33 cellular contexts compared by ENCODE assay signal in genomic region chr12:90501412-90501811, GRCh38.
DNase-seq lines count a peak whose midpoint lies in the region; ATAC-seq, FAIRE-seq and TF ChIP-seq lines count a peak whose summit lies in the region.
"Had no signal": no experiment of that assay in that cellular context is flagged by ENCODE, and none has a peak within 500 bp of the region (broad histone marks: within the 10 kb centered on the region; RNA-seq: fewer than 3 reads in every experiment).

No MANE protein-coding gene starts in this region.

- no peak for DNase-seq in HepG2 (ENCODE audit: low spot score)
- DNase-seq in IMR-90, result no peak
- no peak for DNase-seq in NCI-H446 treated with DMSO at 0.1 percent for 48 hours (lab: John Stamatoyannopoulos, UW)
- DNase-seq: 8988T; ACHN; AML-193; BE2C; C1 segment of cervical spinal cord; Caco-2; Calu3; CD4-positive, alpha-beta memory T cell; CD4-positive, alpha-beta T cell; CD4-positive, CD25-positive, alpha-beta regulatory T cell; CD8-positive, alpha-beta memory T cell; CD8-positive, alpha-beta T cell; COR-L47; DMS 273 treated with DMSO at 0.1 percent for 48 hours; DMS153; DMS53; DMS79; DMS79 treated with DMSO at 0.1 percent for 48 hours; DND-41; EL had no signal

- POLR2A ChIA-PET in HepG2 (lab: Yijun Ruan, JAX) (no interaction called here), IMR-90 (lab: Charles Lee; ENCODE audit: unreplicated experiment) (no interaction called here)

- TF ChIP-seq POLR2A in HepG2 (IDR thresholded peaks at IDR 0.05; ENCODE audit: insufficient read depth in 1 of 2, low read depth in 2 of 2, low read length in 2 of 2) (no peak), IMR-90 (IDR thresholded peaks at IDR 0.05; ENCODE audit: low read depth, low read length) (no peak)

- H3K27me3 ChIP-seq in liver (ENCODE audit: control insufficient read depth in 4 of 4, insufficient read depth in 4 of 4, low read length in 3 of 4) (no peaks in the 10 kb centered on the region), HepG2 (ENCODE audit: control insufficient read depth in 1 of 2, insufficient read depth in 2 of 2, low read length in 2 of 2) (no peaks in the 10 kb centered on the region), IMR-90 (ENCODE audit: control insufficient read depth, insufficient read depth, low read length) (no peaks in the 10 kb centered on the region)
- H3K27me3 ChIP-seq: BE2C; BLaER1; BLaER1 treated with 17β-estradiol and CSF1 and Interleukin-3, amounts not matched to agents 10 nM and 100 nM had no signal

- H3K23ac ChIP-seq in IMR-90 (ENCODE audit: low read depth, low read length), result no peak overlapping the region

- H3K9me1 ChIP-seq in IMR-90 (ENCODE audit: insufficient read depth, low read length), result no peaks in the 10 kb centered on the region

- no peak overlapping the region for H4K8ac ChIP-seq in IMR-90 (ENCODE audit: low read depth in 2 of 2, low read length in 2 of 2)

- CTCF ChIA-PET in HepG2 (lab: Yijun Ruan, JAX; ENCODE audit: low intra/inter-chr PET ratio, low total read pairs) (no interaction called here), IMR-90 (lab: Yijun Ruan, JAX) (interaction anchor here (0.6 kb wide), 1 partner anchor 159 kb away, joined by 4 read pairs; no protein-coding TSS in a partner anchor)

- H3K27ac ChIP-seq in liver (ENCODE audit: low read depth in 1 of 2, low read length in 2 of 2), result no peak overlapping the region
- no peak overlapping the region for H3K27ac ChIP-seq in HepG2 (ENCODE audit: extremely low read length, insufficient read depth, low read length)
- no peak overlapping the region for H3K27ac ChIP-seq in IMR-90 (ENCODE audit: insufficient read depth, low read length)
- H3K27ac ChIP-seq: 22Rv1; A549; BLaER1; BLaER1 treated with 17β-estradiol and CSF1 and Interleukin-3, amounts not matched to agents 10 nM and 100 nM; C4-2B had no signal

- intact Hi-C loops in HepG2 (cut with micrococcal nuclease; ENCODE audit: unreplicated experiment), result no loop called here
- intact Hi-C loops in IMR-90 (cut with micrococcal nuclease), result no loop called here

- no peak overlapping the region for H3K18ac ChIP-seq in IMR-90 (ENCODE audit: low read depth, low read length)

- no peak overlapping the region for H3K56ac ChIP-seq in IMR-90 (ENCODE audit: extremely low read depth, insufficient read depth, low read length)

- H4K91ac ChIP-seq in IMR-90 (ENCODE audit: insufficient read depth, low read depth, low read length), result no peak overlapping the region

- BruUV-seq in HepG2 (replicated peaks; lab: Mats Ljungman, UMichigan) (no TSS peak), IMR-90 (replicated peaks; lab: Mats Ljungman, UMichigan) (no TSS peak)

- TF ChIP-seq EP300 in HepG2 (IDR thresholded peaks at IDR 0.05; ENCODE audit: low read depth in 2 of 2, low read length in 2 of 2) (no peak), HepG2 (CRISPR knock-in tag; IDR thresholded peaks at IDR 0.05; ENCODE audit: borderline replicate concordance) (no peak)

- no peak overlapping the region for H2BK120ac ChIP-seq in IMR-90 (ENCODE audit: low read depth, low read length)

- no peak overlapping the region for H2AK5ac ChIP-seq in IMR-90 (ENCODE audit: low read depth, low read length)

- in situ Hi-C loops in HepG2 (cut with HindIII; ENCODE audit: extremely low pct_ligation_motif_present, low pct_unique_long_range_greater_than_20kb), result no loop called here
- in situ Hi-C loops in IMR-90 (cut with MboI; ENCODE audit: low sequenced_read_pairs), result no loop called here

- no peaks in the 10 kb centered on the region for H3K79me2 ChIP-seq in HepG2 (ENCODE audit: insufficient read depth, low read length)

- H3K79me1 ChIP-seq in IMR-90 (ENCODE audit: low read depth in 1 of 2, low read length in 2 of 2), result no peaks in the 10 kb centered on the region

- H3K36me3 ChIP-seq in liver (ENCODE audit: control insufficient read depth in 4 of 4, insufficient read depth in 3 of 4, low read depth in 1 of 4, low read length in 3 of 4) (no peaks in the 10 kb centered on the region), HepG2 (replicated peaks in 1 of 2; ENCODE audit: control insufficient read depth in 1 of 2, insufficient read depth in 2 of 2, low read length in 2 of 2) (no peaks in the 10 kb centered on the region), IMR-90 (ENCODE audit: control insufficient read depth, insufficient read depth, low read length) (no peaks in the 10 kb centered on the region)
- H3K36me3 ChIP-seq: BE2C; BLaER1; BLaER1 treated with 17β-estradiol and CSF1 and Interleukin-3, amounts not matched to agents 10 nM and 100 nM had no signal

- ATAC-seq in HepG2 (no peak), IMR-90 (ENCODE audit: low read depth) (no peak), GM21367 (IDR thresholded peaks at IDR 0.05; ENCODE audit: unreplicated experiment) (no peak)
- ATAC-seq: A549; CD8-positive, alpha-beta T cell had no signal

- FAIRE-seq in HepG2 (lab: Jason Lieb, UNC), result no peak
- FAIRE-seq in colon (lab: Jason Lieb, UNC), result peak; percentile 5
- FAIRE-seq: A204.1, A549, D721Med had no signal

- H2AFZ ChIP-seq in HepG2 (ENCODE audit: low read length) (no peak overlapping the region), IMR-90 (replicated peaks; ENCODE audit: low read length, poor library complexity) (no peak overlapping the region)

- H2BK20ac ChIP-seq in IMR-90 (ENCODE audit: low read depth, low read length), result no peak overlapping the region

- H3K4me2 ChIP-seq in HepG2 (ENCODE audit: low read depth, low read length) (no peak overlapping the region), IMR-90 (ENCODE audit: low read depth, low read length) (no peak overlapping the region)
- H3K4me2 ChIP-seq: A549; BLaER1; BLaER1 treated with 17β-estradiol and CSF1 and Interleukin-3, amounts not matched to agents 10 nM and 100 nM had no signal

- dilution Hi-C loops in IMR-90 (cut with HindIII; ENCODE audit: low sequenced_read_pairs, unreplicated experiment), result no loop called here

- H2BK15ac ChIP-seq in IMR-90 (ENCODE audit: low read depth, low read length), result no peak overlapping the region

- H3K9me3 ChIP-seq in liver (ENCODE audit: control insufficient read depth in 4 of 4, low read length in 3 of 4), result no peaks in the 10 kb centered on the region
- H3K9me3 ChIP-seq in HepG2 (ENCODE audit: low read length), result peaks cover 8% of the 10 kb centered on the region; the same call in 1 of the 2 replicates
- no peaks in the 10 kb centered on the region for H3K9me3 ChIP-seq in IMR-90 (ENCODE audit: control insufficient read depth, insufficient read depth, low read length)
- H3K9me3 ChIP-seq: A549, BE2C, BLaER1, Caco-2 had no signal

- no peak overlapping the region for H3K4me3 ChIP-seq in liver (ENCODE audit: low read depth in 1 of 3, low read length in 3 of 3)
- H3K4me3 ChIP-seq in HepG2 (replicated peaks in 1 of 3; ENCODE audit: insufficient read depth in 1 of 3, low read depth in 2 of 3, low read length in 3 of 3), result no peak overlapping the region
- no peak overlapping the region for H3K4me3 ChIP-seq in IMR-90 (ENCODE audit: insufficient read depth, low read depth, low read length)
- H3K4me3 ChIP-seq: A549; BLaER1; BLaER1 treated with 17β-estradiol and CSF1 and Interleukin-3, amounts not matched to agents 10 nM and 100 nM had no signal

- H3K14ac ChIP-seq in IMR-90 (replicated peaks; ENCODE audit: low read depth, low read length), result no peak overlapping the region

- no peak overlapping the region for H4K5ac ChIP-seq in IMR-90 (ENCODE audit: low read depth, low read length)

- TF ChIP-seq RAD21 in liver (IDR thresholded peaks at IDR 0.05) (no peak), HepG2 (CRISPR knock-in tag; IDR thresholded peaks at IDR 0.05) (no peak), IMR-90 (IDR thresholded peaks at IDR 0.05; ENCODE audit: low read length) (no peak)

- no peak overlapping the region for H3K9ac ChIP-seq in liver (ENCODE audit: low read depth in 1 of 2, low read length in 2 of 2)
- no peak overlapping the region for H3K9ac ChIP-seq in HepG2 (ENCODE audit: insufficient read depth, low read depth, low read length)
- H3K9ac ChIP-seq in IMR-90 (ENCODE audit: low read depth, low read length), result no peak overlapping the region
- H3K9ac ChIP-seq: BLaER1; BLaER1 treated with 17β-estradiol and CSF1 and Interleukin-3, amounts not matched to agents 10 nM and 100 nM had no signal

- WGBS in liver, result 46% methylated on average over 2 of the region's 2 CpGs
- WGBS in HepG2 (ENCODE audit: low lambda C conversion rate), result 2% methylated on average over 2 of the region's 2 CpGs
- no CpG with 5 or more reads among the region's 2 CpGs for WGBS in IMR-90 (ENCODE audit: extremely low coverage in 2 of 2, insufficient read length in 1 of 2), 2 experiments

- H2BK5ac ChIP-seq in IMR-90 (ENCODE audit: low read depth, low read length, poor library complexity, severe bottlenecking), result no peak overlapping the region

- H3K4ac ChIP-seq in IMR-90 (ENCODE audit: low read depth, low read length), result no peak overlapping the region

- H3K4me1 ChIP-seq in liver (ENCODE audit: control insufficient read depth in 4 of 4, insufficient read depth in 4 of 4, low read length in 3 of 4) (peaks cover 0 to 10% (median 1%) of the 10 kb centered on the region in 4 donors), HepG2 (ENCODE audit: insufficient read depth, low read length) (peaks cover 18% of the 10 kb centered on the region), IMR-90 (ENCODE audit: control insufficient read depth, insufficient read depth, low read length) (no peaks in the 10 kb centered on the region)
- H3K4me1 ChIP-seq: A549; BE2C; BLaER1; BLaER1 treated with 17β-estradiol and CSF1 and Interleukin-3, amounts not matched to agents 10 nM and 100 nM; Caco-2 had no signal

- H2AK9ac ChIP-seq in IMR-90 (replicated peaks; ENCODE audit: low read depth, low read length, poor library complexity), result no peak overlapping the region

- H4K20me1 ChIP-seq in HepG2 (ENCODE audit: insufficient read depth, low read length) (no peaks in the 10 kb centered on the region), IMR-90 (ENCODE audit: insufficient read depth, low read length) (no peaks in the 10 kb centered on the region)
- H4K20me1 ChIP-seq: BLaER1; BLaER1 treated with 17β-estradiol and CSF1 and Interleukin-3, amounts not matched to agents 10 nM and 100 nM had no signal

- TF ChIP-seq CTCF in liver (IDR thresholded peaks at IDR 0.05; ENCODE audit: low read depth, low read length, missing input control) (no peak), HepG2 (CRISPR knock-in tag; IDR thresholded peaks at IDR 0.05) (no peak), IMR-90 (conservative IDR thresholded peaks at IDR 0.05; ENCODE audit: low read depth, low read length) (no peak)

TF ChIP-seq in HepG2, 621 proteins besides CTCF, POLR2A, EP300 and RAD21 (continues in another document):
- no peak for TF ChIP-seq ZIK1 (CRISPR knock-in tag; IDR thresholded peaks at IDR 0.05; ENCODE audit: borderline replicate concordance, low read depth)
- no peak for TF ChIP-seq SAP130 (CRISPR knock-in tag; IDR thresholded peaks at IDR 0.05; ENCODE audit: low read depth)
- no peak for TF ChIP-seq HOXD1 (CRISPR knock-in tag; IDR thresholded peaks at IDR 0.05)
- no peak for TF ChIP-seq ZNF24 (IDR thresholded peaks at IDR 0.05)
- TF ChIP-seq GTF2F1 (IDR thresholded peaks at IDR 0.05; ENCODE audit: low read length), result no peak

TF ChIP-seq in IMR-90, 13 proteins besides CTCF, POLR2A, EP300 and RAD21:
- peak; percentile 4; the same call in 1 of the 2 replicates for TF ChIP-seq CEBPB (IDR thresholded peaks at IDR 0.05; ENCODE audit: low read depth, low read length)
- no peak for TF ChIP-seq RCOR1 (IDR thresholded peaks at IDR 0.05; ENCODE audit: insufficient replicate concordance, low read length)
TF ChIP-seq in IMR-90: peak in this region for 1.
